Comparison of ENCODE assay signal across 15 cellular contexts in genomic region chr22:46813816-46814597, GRCh38. TPM values are rescaled to one million over a fixed set of nuclear protein-coding genes. Genes with fewer than 3 reads are reported as not detected.
DNase-seq lines count a peak whose midpoint lies in the region; ATAC-seq and TF ChIP-seq lines count a peak whose summit lies in the region.
"Had no signal": no experiment of that assay in that cellular context is flagged by ENCODE, and none has a peak within 500 bp of the region (broad histone marks: within the 10 kb centered on the region; RNA-seq: fewer than 3 reads in every experiment).

No MANE protein-coding gene starts in this region.

- no peak for TF ChIP-seq CTCF in fibroblast of pulmonary artery (IDR thresholded peaks at IDR 0.05; ENCODE audit: low read length, missing control alignments)
- TF ChIP-seq CTCF in osteoblast (IDR thresholded peaks at IDR 0.05; ENCODE audit: extremely low read depth, low read depth, low read length) = no peak
- TF ChIP-seq CTCF in MCF 10A (IDR thresholded peaks at IDR 0.05; ENCODE audit: unreplicated experiment) = no peak

- peaks cover 8% of the 10 kb centered on the region for H3K36me3 Mint-ChIP-seq in MCF 10A (ENCODE audit: insufficient read depth, unreplicated experiment)

- H4K20me1 ChIP-seq in osteoblast (ENCODE audit: insufficient read depth, low read length) = peaks cover 23% of the 10 kb centered on the region

- POLR2A ChIA-PET in MCF 10A (lab: Yijun Ruan, JAX) = interaction anchor here (0.7 to 0.8 kb wide), 2 partner anchors 15 to 121 kb away, joined by 3 read pairs; no protein-coding TSS in a partner anchor

- H3K4me3 ChIP-seq in fibroblast of pulmonary artery (replicated peaks; ENCODE audit: low read depth, low read length) (no peak overlapping the region), osteoblast (ENCODE audit: insufficient read depth, low read length) (no peak overlapping the region)
- H3K4me3 ChIP-seq: BLaER1, prostate gland, SJCRH30 had no signal

- BruUV-seq in MCF 10A (replicated peaks; lab: Mats Ljungman, UMichigan) = no TSS peak

- H3K4me1 ChIP-seq in osteoblast (ENCODE audit: insufficient read depth, low read length) = peaks cover 14% of the 10 kb centered on the region
- H3K4me1 ChIP-seq: prostate gland had no signal

- H3K9me3 ChIP-seq in osteoblast (ENCODE audit: low read depth, low read length) = no peaks in the 10 kb centered on the region
- H3K9me3 ChIP-seq: prostate gland, SJCRH30 had no signal

- CTCF ChIA-PET in MCF 10A (lab: Yijun Ruan, JAX) = interaction anchor here (0.7 to 8.7 kb wide), 3 partner anchors 12 to 59 kb away, joined by 3 to 78 read pairs (median 40); no protein-coding TSS in a partner anchor

- H3K27ac Mint-ChIP-seq in MCF 10A (ENCODE audit: low read depth, unreplicated experiment) = no peak overlapping the region
- H3K27ac Mint-ChIP-seq: activated naive CD8-positive, alpha-beta T cell treated with anti-CD3 and anti-CD28 coated beads, Interleukin-2, amount 10 ng/mL, durations not matched to agents 7 days and 5 days had no signal

- peaks cover 56% of the 10 kb centered on the region for H3K79me2 ChIP-seq in osteoblast (ENCODE audit: insufficient read depth, low read length)

- no peaks in the 10 kb centered on the region for H3K9me3 Mint-ChIP-seq in MCF 10A (ENCODE audit: unreplicated experiment)
- H3K9me3 Mint-ChIP-seq: activated naive CD8-positive, alpha-beta T cell treated with anti-CD3 and anti-CD28 coated beads, Interleukin-2, amount 10 ng/mL, durations not matched to agents 7 days and 5 days had no signal

- intact Hi-C loops in MCF 10A (cut with micrococcal nuclease) = no loop called here

- peaks cover 17% of the 10 kb centered on the region for H3K4me1 Mint-ChIP-seq in MCF 10A (ENCODE audit: insufficient read depth, unreplicated experiment)

- H3K4me2 ChIP-seq in osteoblast (ENCODE audit: insufficient read depth, low read length) = no peak overlapping the region
- H3K4me2 ChIP-seq: BLaER1 had no signal

- H3K27ac ChIP-seq in osteoblast (ENCODE audit: low read depth, low read length) = peak overlapping the region; percentile 23
- no peak overlapping the region for H3K27ac ChIP-seq in caudate nucleus (ENCODE audit: low read depth, low read length)
- H3K27ac ChIP-seq: BLaER1, prostate gland, SJCRH30 had no signal

- H3K27me3 ChIP-seq in osteoblast (ENCODE audit: insufficient read depth, low read length) = no peaks in the 10 kb centered on the region
- H3K27me3 ChIP-seq: BLaER1, SJCRH30 had no signal

- no peak overlapping the region for H2AFZ ChIP-seq in osteoblast (ENCODE audit: low read length)

- ATAC-seq in SK-N-SH treated with all-trans-retinoic acid at 6 μM for 48 hours = peak; percentile 77
- ATAC-seq: stimulated activated naive CD8-positive, alpha-beta T cell treated with anti-CD3 and anti-CD28 coated beads, Interleukin-15, Interleukin-2, amounts not matched to agents 100 U/mL and 50 U/mL, for 24 hours had no signal

- H3K4me3 Mint-ChIP-seq in MCF 10A (ENCODE audit: unreplicated experiment) = no peak overlapping the region
- H3K4me3 Mint-ChIP-seq: activated naive CD8-positive, alpha-beta T cell treated with anti-CD3 and anti-CD28 coated beads, Interleukin-2, amount 10 ng/mL, durations not matched to agents 7 days and 5 days had no signal

- H3K27me3 Mint-ChIP-seq in MCF 10A (ENCODE audit: insufficient read depth, unreplicated experiment) = no peaks in the 10 kb centered on the region
- H3K27me3 Mint-ChIP-seq: activated naive CD8-positive, alpha-beta T cell treated with anti-CD3 and anti-CD28 coated beads, Interleukin-2, amount 10 ng/mL, durations not matched to agents 7 days and 5 days had no signal

- DNase-seq in EH (ENCODE audit: low read depth) (peak; percentile 75), fibroblast of pulmonary artery (ENCODE audit: low read depth) (peak; percentile 77), osteoblast (ENCODE audit: insufficient read length, low spot score, missing footprints) (no peak), MCF 10A (ENCODE audit: unreplicated experiment) (no peak), DMS53 (lab: John Stamatoyannopoulos, UW) (no peak), caudate nucleus (lab: John Stamatoyannopoulos, UW) (no peak), DMS153 (lab: John Stamatoyannopoulos, UW) (no peak)
- DNase-seq: activated naive CD8-positive, alpha-beta T cell treated with anti-CD3 and anti-CD28 coated beads, Interleukin-2, amount 10 ng/mL, durations not matched to agents 7 days and 5 days; NCI-H1694 treated with DMSO at 0.1 percent for 48 hours; NCI-H69; SJCRH30; stimulated activated naive CD8-positive, alpha-beta T cell treated with anti-CD3 and anti-CD28 coated beads, Interleukin-15, Interleukin-2, amounts not matched to agents 100 U/mL and 50 U/mL, for 24 hours had no signal

- no peaks in the 10 kb centered on the region for H3K36me3 ChIP-seq in osteoblast (ENCODE audit: insufficient read depth, low read length)
- H3K36me3 ChIP-seq: prostate gland had no signal

TF ChIP-seq in SK-N-SH treated with all-trans-retinoic acid at 6 μM for 48 hours, 23 proteins besides CTCF, POLR2A, EP300 and RAD21:
- no peak for TF ChIP-seq ZNF8 (CRISPR knock-in tag; IDR thresholded peaks at IDR 0.05)
- no peak for TF ChIP-seq PATZ1 (CRISPR knock-in tag; IDR thresholded peaks at IDR 0.05; ENCODE audit: borderline replicate concordance)
- no peak for TF ChIP-seq CSDC2 (CRISPR knock-in tag; IDR thresholded peaks at IDR 0.05)
- TF ChIP-seq ZFP3 (CRISPR knock-in tag; IDR thresholded peaks at IDR 0.05) = no peak
- no peak for TF ChIP-seq ZC3H10 (CRISPR knock-in tag; IDR thresholded peaks at IDR 0.05)
- TF ChIP-seq TOX (CRISPR knock-in tag; IDR thresholded peaks at IDR 0.05; ENCODE audit: borderline replicate concordance) = no peak
- no peak for TF ChIP-seq RARB (CRISPR knock-in tag; IDR thresholded peaks at IDR 0.05)
- TF ChIP-seq SNAI2 (CRISPR knock-in tag; IDR thresholded peaks at IDR 0.05) = no peak

RNA-seq across cellular contexts. Expression of gene TBC1D22A, which starts 51.6 kb away (rescaled TPM):
- total RNA-seq in osteoblast (17.7 and 18.9 TPM in 2 replicates), MCF 10A (2022) (26.0 and 27.7 TPM in 2 replicates)

Comparison
In these comparisons a context has a peak if more than half of its experiments do, and no peak if none do; other contexts are left out.
1. DNase-seq: peak in EH (single experiment) and fibroblast of pulmonary artery (single experiment); none in osteoblast (single experiment), MCF 10A (single experiment), DMS53 (single experiment), caudate nucleus (0 of 61) and DMS153 (single experiment).